18 cellular contexts compared by ENCODE assay signal in the genomic region with DNA sequence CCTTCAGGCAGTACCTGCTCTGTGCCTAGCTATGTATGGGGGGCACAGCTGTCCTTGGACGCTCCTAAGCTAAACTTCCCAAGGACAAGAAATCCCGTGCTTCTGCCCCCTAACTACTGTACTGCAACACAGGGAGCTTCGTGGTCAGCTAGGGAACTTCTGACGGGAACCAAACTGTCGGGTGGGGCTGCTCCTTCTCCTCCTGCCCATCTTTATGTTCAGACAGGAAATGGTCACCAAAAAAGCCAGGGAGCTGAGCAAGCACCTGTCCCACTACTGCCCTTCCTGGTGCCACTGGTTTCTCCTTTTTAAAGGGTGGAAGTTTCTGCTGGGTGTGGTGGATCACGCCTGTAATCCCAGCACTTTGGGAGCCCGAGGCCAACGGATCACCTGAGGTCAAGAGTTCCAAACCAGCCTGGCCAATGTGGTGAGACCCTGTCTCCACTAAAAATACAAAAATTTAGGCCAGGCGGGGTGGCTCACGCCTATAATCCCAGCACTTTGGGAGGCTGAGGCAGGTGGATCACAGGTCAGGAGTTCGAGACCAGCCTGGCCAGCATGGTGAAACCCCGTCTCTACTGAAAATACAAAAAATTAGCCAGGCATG. TPM values are rescaled to one million over a fixed set of nuclear protein-coding genes. Genes with fewer than 3 reads are reported as not detected.
DNase-seq lines count a peak whose midpoint lies in the region; ATAC-seq and TF ChIP-seq lines count a peak whose summit lies in the region.
"Had no signal": no experiment of that assay in that cellular context is flagged by ENCODE, and none has a peak within 500 bp of the region (broad histone marks: within the 10 kb centered on the region; RNA-seq: fewer than 3 reads in every experiment).

No MANE protein-coding gene starts in this region.

- H3K9ac ChIP-seq in mesenchymal stem cell (ENCODE audit: low read length), result peak overlapping the region; percentile 85

- 84% methylated on average over 12 of the region's 12 CpGs for WGBS in mesenchymal stem cell
- WGBS in thyroid gland, 2 donors, result 80 to 85% methylated on average over 9 to 10 of the region's 12 CpGs

- H3K4ac ChIP-seq in mesenchymal stem cell (ENCODE audit: low read depth in 1 of 2, low read length in 2 of 2), result peak overlapping the region in 1 of 2 experiments; percentile 0

- H3K27me3 ChIP-seq in mesenchymal stem cell (ENCODE audit: control insufficient read depth in 1 of 2, insufficient read depth in 1 of 2, low read length in 2 of 2) (no peaks in the 10 kb centered on the region), thyroid gland (no peaks in the 10 kb centered on the region)

- no peak for TF ChIP-seq POLR2A in thyroid gland (IDR thresholded peaks at IDR 0.05)

- no peak overlapping the region for H3K14ac ChIP-seq in mesenchymal stem cell (ENCODE audit: low read length in 2 of 2)

- no peaks in the 10 kb centered on the region for H3K9me3 ChIP-seq in mesenchymal stem cell (ENCODE audit: control insufficient read depth, low read length)
- H3K9me3 ChIP-seq in thyroid gland, result no peaks in the 10 kb centered on the region

- POLR2A ChIA-PET in activated CD4-positive, alpha-beta memory T cell treated with anti-CD3 and anti-CD28 coated beads for 36 hours (lab: Charles Lee), result interaction anchor here (1.0 to 3.8 kb wide), 4 partner anchors 13 to 53 kb away, joined by 3 to 21 read pairs (median 4); a partner anchor contains a TSS
- POLR2A ChIA-PET in activated CD4-positive, alpha-beta memory T cell treated with anti-CD3 and anti-CD28 coated beads, Interleukin-2, amount 10 ng/mL, durations not matched to agents 7 days and 5 days (lab: Charles Lee), result interaction anchor here (1.0 to 5.0 kb wide), 8 partner anchors 9 to 53 kb away, joined by 3 to 47 read pairs (median 10); a partner anchor contains a TSS

- H3K36me3 ChIP-seq in mesenchymal stem cell (ENCODE audit: control insufficient read depth in 1 of 2, insufficient read depth in 2 of 2, low read depth in 1 of 2, low read length in 2 of 2), result peaks cover 19 to 29% of the 10 kb centered on the region in 2 experiments
- H3K36me3 ChIP-seq in thyroid gland, result no peaks in the 10 kb centered on the region

- no peaks in the 10 kb centered on the region for H3K27me3 Mint-ChIP-seq in activated CD4-positive, alpha-beta memory T cell treated with anti-CD3 and anti-CD28 coated beads for 36 hours
- H3K27me3 Mint-ChIP-seq in activated CD4-positive, alpha-beta memory T cell treated with anti-CD3 and anti-CD28 coated beads, Interleukin-2, amount 10 ng/mL, durations not matched to agents 7 days and 5 days, result no peaks in the 10 kb centered on the region
- H3K27me3 Mint-ChIP-seq in chondrocyte (ENCODE audit: low read depth), result no peaks in the 10 kb centered on the region
- H3K27me3 Mint-ChIP-seq: activated naive CD8-positive, alpha-beta T cell treated with anti-CD3 and anti-CD28 coated beads, Interleukin-2, amount 10 ng/mL, durations not matched to agents 7 days and 5 days had no signal

- H3K4me3 ChIP-seq in mesenchymal stem cell (ENCODE audit: insufficient read depth in 1 of 2, low read depth in 1 of 2, low read length in 2 of 2), result no peak overlapping the region
- no peak overlapping the region for H3K4me3 ChIP-seq in thyroid gland (replicated peaks in 1 of 3)

- no peak overlapping the region for H3K4me2 ChIP-seq in mesenchymal stem cell (ENCODE audit: low read length, poor library complexity, severe bottlenecking)

- H2BK12ac ChIP-seq in mesenchymal stem cell (ENCODE audit: low read length in 2 of 2), result peak overlapping the region in 1 of 2 experiments; percentile 59

- peaks cover 61% of the 10 kb centered on the region for H3K4me1 ChIP-seq in mesenchymal stem cell (ENCODE audit: control insufficient read depth, insufficient read depth, low read depth, low read length)
- H3K4me1 ChIP-seq in thyroid gland, result peaks cover 72 to 80% of the 10 kb centered on the region in 2 donors

- no peak overlapping the region for H4K8ac ChIP-seq in mesenchymal stem cell (ENCODE audit: low read length)

- no peak overlapping the region for H2BK15ac ChIP-seq in mesenchymal stem cell (ENCODE audit: low read depth, poor library complexity, severe bottlenecking)

- H3K36me3 Mint-ChIP-seq in activated CD4-positive, alpha-beta memory T cell treated with anti-CD3 and anti-CD28 coated beads for 36 hours, result no peaks in the 10 kb centered on the region
- H3K36me3 Mint-ChIP-seq in activated CD4-positive, alpha-beta memory T cell treated with anti-CD3 and anti-CD28 coated beads, Interleukin-2, amount 10 ng/mL, durations not matched to agents 7 days and 5 days (ENCODE audit: low read depth), result peaks cover 39% of the 10 kb centered on the region
- H3K36me3 Mint-ChIP-seq in chondrocyte (ENCODE audit: low read depth), result peaks cover 3% of the 10 kb centered on the region

- no peak for ATAC-seq in GM18909 (IDR thresholded peaks at IDR 0.05; ENCODE audit: poor library complexity, unreplicated experiment)
- ATAC-seq: activated CD4-positive, CD25-positive, alpha-beta regulatory T cell treated with anti-CD3 and anti-CD28 coated beads, Interleukin-2, amount 50 U/mL, for 24 hours had no signal

- no peak overlapping the region for H3K4me3 Mint-ChIP-seq in activated CD4-positive, alpha-beta memory T cell treated with anti-CD3 and anti-CD28 coated beads for 36 hours
- no peak overlapping the region for H3K4me3 Mint-ChIP-seq in activated CD4-positive, alpha-beta memory T cell treated with anti-CD3 and anti-CD28 coated beads, Interleukin-2, amount 10 ng/mL, durations not matched to agents 7 days and 5 days
- no peak overlapping the region for H3K4me3 Mint-ChIP-seq in chondrocyte (ENCODE audit: unreplicated experiment)
- H3K4me3 Mint-ChIP-seq: activated naive CD8-positive, alpha-beta T cell treated with anti-CD3 and anti-CD28 coated beads, Interleukin-2, amount 10 ng/mL, durations not matched to agents 7 days and 5 days had no signal

- no peak overlapping the region for H2BK120ac ChIP-seq in mesenchymal stem cell (ENCODE audit: low read depth, low read length)

- H3K79me1 ChIP-seq in mesenchymal stem cell (replicated peaks; ENCODE audit: low read length, poor library complexity, severe bottlenecking), result peaks cover 1% of the 10 kb centered on the region

- peak overlapping the region in 1 of 2 experiments; percentile 71 for H3K18ac ChIP-seq in mesenchymal stem cell (ENCODE audit: low read depth in 1 of 2, low read length in 2 of 2)

- no peak overlapping the region for H2AFZ ChIP-seq in mesenchymal stem cell (ENCODE audit: low read depth, low read length)

- CTCF ChIA-PET in activated CD4-positive, alpha-beta memory T cell treated with anti-CD3 and anti-CD28 coated beads for 36 hours (lab: Charles Lee), result interaction anchor here (2.1 to 10.8 kb wide), 3 partner anchors 10 to 26 kb away, joined by 9 to 111 read pairs (median 57); a partner anchor contains a TSS
- CTCF ChIA-PET in activated CD4-positive, alpha-beta memory T cell treated with anti-CD3 and anti-CD28 coated beads, Interleukin-2, amount 10 ng/mL, durations not matched to agents 7 days and 5 days (lab: Charles Lee), result interaction anchor here (1.2 to 6.3 kb wide), 5 partner anchors 8 to 27 kb away, joined by 3 to 58 read pairs (median 7); a partner anchor contains a TSS

- no peak overlapping the region for H3K23ac ChIP-seq in mesenchymal stem cell (ENCODE audit: low read length in 2 of 2)

- H3K4me1 Mint-ChIP-seq in activated CD4-positive, alpha-beta memory T cell treated with anti-CD3 and anti-CD28 coated beads for 36 hours (ENCODE audit: low read depth), result peaks cover 80% of the 10 kb centered on the region
- peaks cover 78% of the 10 kb centered on the region for H3K4me1 Mint-ChIP-seq in activated CD4-positive, alpha-beta memory T cell treated with anti-CD3 and anti-CD28 coated beads, Interleukin-2, amount 10 ng/mL, durations not matched to agents 7 days and 5 days
- peaks cover 74% of the 10 kb centered on the region for H3K4me1 Mint-ChIP-seq in chondrocyte (ENCODE audit: low read depth)

- no peaks in the 10 kb centered on the region for H3K9me3 Mint-ChIP-seq in activated CD4-positive, alpha-beta memory T cell treated with anti-CD3 and anti-CD28 coated beads for 36 hours
- H3K9me3 Mint-ChIP-seq in activated CD4-positive, alpha-beta memory T cell treated with anti-CD3 and anti-CD28 coated beads, Interleukin-2, amount 10 ng/mL, durations not matched to agents 7 days and 5 days, result no peaks in the 10 kb centered on the region
- no peaks in the 10 kb centered on the region for H3K9me3 Mint-ChIP-seq in chondrocyte (ENCODE audit: low read depth)
- H3K9me3 Mint-ChIP-seq: activated naive CD8-positive, alpha-beta T cell treated with anti-CD3 and anti-CD28 coated beads, Interleukin-2, amount 10 ng/mL, durations not matched to agents 7 days and 5 days had no signal

- no peak overlapping the region for H2AK5ac ChIP-seq in mesenchymal stem cell (ENCODE audit: low read length, severe bottlenecking)

- no peak overlapping the region for H4K91ac ChIP-seq in mesenchymal stem cell (ENCODE audit: low read length)

- peak overlapping the region; percentile 23 for H3K27ac Mint-ChIP-seq in activated CD4-positive, alpha-beta memory T cell treated with anti-CD3 and anti-CD28 coated beads for 36 hours
- no peak overlapping the region for H3K27ac Mint-ChIP-seq in activated CD4-positive, alpha-beta memory T cell treated with anti-CD3 and anti-CD28 coated beads, Interleukin-2, amount 10 ng/mL, durations not matched to agents 7 days and 5 days
- peak overlapping the region; percentile 70 for H3K27ac Mint-ChIP-seq in chondrocyte (ENCODE audit: unreplicated experiment)
- H3K27ac Mint-ChIP-seq: activated naive CD8-positive, alpha-beta T cell treated with anti-CD3 and anti-CD28 coated beads, Interleukin-2, amount 10 ng/mL, durations not matched to agents 7 days and 5 days had no signal

- DNase-seq in activated CD4-positive, alpha-beta memory T cell treated with anti-CD3 and anti-CD28 coated beads for 36 hours, result no peak
- DNase-seq in activated CD4-positive, alpha-beta memory T cell treated with anti-CD3 and anti-CD28 coated beads, Interleukin-2, amount 10 ng/mL, durations not matched to agents 7 days and 5 days, result no peak
- no peak for DNase-seq in chondrocyte (ENCODE audit: low spot score)
- DNase-seq in mesenchymal stem cell, result no peak
- DNase-seq in thyroid gland, result no peak
- DNase-seq in GOT3 (lab: John Stamatoyannopoulos, UW), result no peak
- DNase-seq in NCI-H2227 treated with DMSO at 0.1 percent for 48 hours (lab: John Stamatoyannopoulos, UW), result no peak
- DNase-seq: activated naive CD8-positive, alpha-beta T cell treated with anti-CD3 and anti-CD28 coated beads, Interleukin-2, amount 10 ng/mL, durations not matched to agents 7 days and 5 days; erythroblast; GDM1; KG1; NCI-H1436 treated with DMSO at 0.1 percent for 48 hours; OCI-M1; stimulated activated CD4-positive, alpha-beta T cell treated with anti-CD3 and anti-CD28 coated beads, Interleukin-2, amount 100 ng/mL, for 48 hours had no signal

- intact Hi-C loops in activated CD4-positive, alpha-beta memory T cell treated with anti-CD3 and anti-CD28 coated beads for 36 hours (cut with micrococcal nuclease), result no loop called here
- intact Hi-C loops in thyroid gland (cut with DNase I), result no loop called here

- no peak overlapping the region for H3K27ac ChIP-seq in mesenchymal stem cell (ENCODE audit: low read length, poor library complexity, severe bottlenecking)
- H3K27ac ChIP-seq in thyroid gland, result peak overlapping the region; percentile 95 to 96 (median 96)
- H3K27ac ChIP-seq: 22Rv1 had no signal

- no peak overlapping the region for H2BK5ac ChIP-seq in mesenchymal stem cell (ENCODE audit: low read depth, low read length, poor library complexity, severe bottlenecking)

- TF ChIP-seq CTCF in chondrocyte (IDR thresholded peaks at IDR 0.05) (no peak), thyroid gland (IDR thresholded peaks at IDR 0.05) (no peak)

RNA-seq across cellular contexts. Expression of a gene that starts 26.6 kb away (rescaled TPM):
- 10 to 100 TPM; 74.0 to 75.0 TPM for total RNA-seq in activated CD4-positive, alpha-beta memory T cell treated with anti-CD3 and anti-CD28 coated beads for 36 hours
- total RNA-seq in activated CD4-positive, alpha-beta memory T cell treated with anti-CD3 and anti-CD28 coated beads, Interleukin-2, amount 10 ng/mL, durations not matched to agents 7 days and 5 days, result 100 to 1,000 TPM; 271 to 274 TPM
- total RNA-seq in chondrocyte (68.1 to 79.5 TPM (median 70.5 TPM) in 3 replicates), thyroid gland (10 to 100 TPM; 61.7 to 95.5 (median 82.7) TPM)
- 90.4 TPM for polyA plus RNA-seq in mesenchymal stem cell (2013, experiment 1 of 2)
- polyA plus RNA-seq in mesenchymal stem cell (2013, experiment 2 of 2), result 88.1 TPM

RNA-seq across cellular contexts. Expression of a gene that starts 38.0 kb away (rescaled TPM):
- 1,000 to 10,000 TPM; 4,273 to 4,368 TPM for total RNA-seq in activated CD4-positive, alpha-beta memory T cell treated with anti-CD3 and anti-CD28 coated beads for 36 hours
- total RNA-seq in activated CD4-positive, alpha-beta memory T cell treated with anti-CD3 and anti-CD28 coated beads, Interleukin-2, amount 10 ng/mL, durations not matched to agents 7 days and 5 days, result 1,000 to 10,000 TPM; 1,823 to 1,853 TPM
- 1,691 to 2,186 TPM (median 1,706 TPM) in 3 replicates for total RNA-seq in chondrocyte
- polyA plus RNA-seq in mesenchymal stem cell (2013, experiment 1 of 2), result 3,349 TPM
- 3,313 TPM for polyA plus RNA-seq in mesenchymal stem cell (2013, experiment 2 of 2)
- 1,000 to 10,000 TPM; 1,176 to 3,070 (median 2,431) TPM for total RNA-seq in thyroid gland

RNA-seq across cellular contexts. Expression of a gene that starts 44.4 kb away (rescaled TPM):
- total RNA-seq in activated CD4-positive, alpha-beta memory T cell treated with anti-CD3 and anti-CD28 coated beads for 36 hours, result 100 to 1,000 TPM; 121 TPM
- 10 to 100 TPM; 86.0 to 94.3 TPM for total RNA-seq in activated CD4-positive, alpha-beta memory T cell treated with anti-CD3 and anti-CD28 coated beads, Interleukin-2, amount 10 ng/mL, durations not matched to agents 7 days and 5 days
- total RNA-seq in chondrocyte, result 92.3 to 137 TPM (median 97.5 TPM) in 3 replicates
- 19.7 TPM for polyA plus RNA-seq in mesenchymal stem cell (2013, experiment 1 of 2)
- polyA plus RNA-seq in mesenchymal stem cell (2013, experiment 2 of 2), result 17.3 TPM
- total RNA-seq in thyroid gland, result 100 to 1,000 TPM in 1 of 4 donors, 10 to 100 TPM in 3; 44.6 to 111 (median 73.6) TPM

RNA-seq across cellular contexts. Expression of a gene that starts 52.8 kb away (rescaled TPM):
- total RNA-seq in activated CD4-positive, alpha-beta memory T cell treated with anti-CD3 and anti-CD28 coated beads for 36 hours, result 1,000 to 10,000 TPM; 2,395 to 2,750 TPM
- 1,000 to 10,000 TPM; 3,547 to 4,143 TPM for total RNA-seq in activated CD4-positive, alpha-beta memory T cell treated with anti-CD3 and anti-CD28 coated beads, Interleukin-2, amount 10 ng/mL, durations not matched to agents 7 days and 5 days
- total RNA-seq in chondrocyte (4,282 to 4,899 TPM (median 4,793 TPM) in 3 replicates), thyroid gland (under 1 TPM; under 0.01 TPM)
- not detected for polyA plus RNA-seq in mesenchymal stem cell (2013, experiment 1 of 2)
- not detected for polyA plus RNA-seq in mesenchymal stem cell (2013, experiment 2 of 2)
- total RNA-seq: NCI-H460 had no signal

RNA-seq across cellular contexts. Expression of a gene that starts 54.1 kb away (rescaled TPM):
- total RNA-seq in activated CD4-positive, alpha-beta memory T cell treated with anti-CD3 and anti-CD28 coated beads for 36 hours, result 1,000 to 10,000 TPM; 1,180 to 1,201 TPM
- 1,000 to 10,000 TPM; 1,910 to 2,156 TPM for total RNA-seq in activated CD4-positive, alpha-beta memory T cell treated with anti-CD3 and anti-CD28 coated beads, Interleukin-2, amount 10 ng/mL, durations not matched to agents 7 days and 5 days
- total RNA-seq in chondrocyte, result 1,613 to 1,880 TPM (median 1,738 TPM) in 3 replicates
- polyA plus RNA-seq in mesenchymal stem cell (2013, experiment 1 of 2), result not detected
- polyA plus RNA-seq in mesenchymal stem cell (2013, experiment 2 of 2), result not detected
- total RNA-seq in thyroid gland, result under 1 TPM; under 0.01 TPM
- total RNA-seq: NCI-H460 had no signal
